In the genomic region with DNA sequence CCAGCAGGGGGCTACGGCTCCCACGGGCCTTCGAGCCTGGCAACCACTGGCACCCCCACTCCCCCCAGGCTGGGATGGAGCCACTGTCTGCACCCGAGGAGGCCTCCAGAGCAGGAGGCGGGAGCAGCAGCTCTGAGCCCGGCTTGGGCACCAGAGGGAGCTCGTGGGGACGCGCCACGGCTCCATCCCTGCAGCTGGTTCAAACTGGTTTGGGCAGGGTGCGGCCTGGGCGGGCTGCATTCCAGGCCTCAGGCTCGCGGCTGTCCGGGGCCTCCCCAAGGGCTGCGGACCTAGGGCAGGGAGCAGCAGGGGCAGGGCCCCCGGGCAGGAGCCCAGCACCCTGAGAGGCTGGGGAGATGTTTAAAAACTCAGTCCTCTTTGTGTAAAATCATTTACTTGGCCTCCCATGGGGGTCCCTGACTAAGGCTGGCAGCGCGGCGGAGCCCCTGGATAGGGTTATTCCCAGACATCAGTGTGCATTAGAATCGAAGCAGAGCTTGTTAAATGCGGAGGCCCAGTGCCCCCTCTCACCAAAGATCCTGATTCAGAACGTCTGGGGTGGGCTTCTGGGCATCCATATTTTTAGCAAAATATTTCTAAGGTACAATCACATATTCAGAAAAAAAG, we compare ENCODE assay signal across 8 cellular contexts. TPM values are rescaled to one million over a fixed set of nuclear protein-coding genes. Genes with fewer than 3 reads are reported as not detected.
DNase-seq lines count a peak whose midpoint lies in the region; ATAC-seq and TF ChIP-seq lines count a peak whose summit lies in the region.

No MANE protein-coding gene starts in this region.

- H3K9ac ChIP-seq in duodenal mucosa (ENCODE audit: low read depth in 1 of 2, low read length in 2 of 2) = peak overlapping the region; percentile 45 to 54

- ATAC-seq in GM18907 (IDR thresholded peaks at IDR 0.05; ENCODE audit: unreplicated experiment) (peak; percentile 66), HG03175 (IDR thresholded peaks at IDR 0.05; ENCODE audit: unreplicated experiment) (peak; percentile 66), lung (ENCODE audit: insufficient read depth, low FRiP score) (peak; percentile 77)

- peak; percentile 48 for TF ChIP-seq CTCF in lung (IDR thresholded peaks at IDR 0.05; ENCODE audit: control extremely low read depth, extremely low read depth)

- H3K27me3 ChIP-seq in duodenal mucosa (ENCODE audit: control insufficient read depth in 1 of 2, insufficient read depth in 2 of 2, low read length in 2 of 2) = no peaks in the 10 kb centered on the region
- H3K27me3 ChIP-seq in lung (ENCODE audit: control insufficient read depth, insufficient read depth) = no peaks in the 10 kb centered on the region

- H3K9me3 ChIP-seq in duodenal mucosa (ENCODE audit: control insufficient read depth in 1 of 2, low read length in 2 of 2) = no peaks in the 10 kb centered on the region
- no peaks in the 10 kb centered on the region for H3K9me3 ChIP-seq in lung (ENCODE audit: control insufficient read depth in 2 of 2, insufficient read depth in 1 of 2, low read length in 1 of 2)

- H3K36me3 ChIP-seq in duodenal mucosa (ENCODE audit: control insufficient read depth in 1 of 2, insufficient read depth in 2 of 2, low read length in 2 of 2) (no peaks in the 10 kb centered on the region), lung (ENCODE audit: control insufficient read depth in 2 of 2, insufficient read depth in 2 of 2, low read length in 2 of 2) (no peaks in the 10 kb centered on the region)

- peak overlapping the region; percentile 58 for H3K27ac ChIP-seq in duodenal mucosa (ENCODE audit: low read depth, low read length)
- H3K27ac ChIP-seq in lung (ENCODE audit: low read depth in 1 of 2, low read length in 1 of 2) = peak overlapping the region in 1 of 2 donors; percentile 77

- WGBS in lung, 2 donors = 16 to 21% methylated on average over 22 to 23 of the region's 23 CpGs

- peak; percentile 87 for DNase-seq in Ammon's horn (ENCODE audit: low spot score)
- peak; percentile 88 for DNase-seq in NCI-H526 treated with DMSO at 0.1 percent for 48 hours (lab: John Stamatoyannopoulos, UW)
- peak; percentile 69 for DNase-seq in activated CD4-positive, alpha-beta T cell treated with anti-CD3 and anti-CD28 coated beads, Interleukin-2, amount 50 U/mL, for 4 hours
- peak; percentile 90 for DNase-seq in lung (ENCODE audit: low spot score)
- peak; percentile 56 to 69 (median 64) for DNase-seq in stimulated activated CD4-positive, alpha-beta T cell treated with anti-CD3 and anti-CD28 coated beads, TNF-alpha, amount 100 ng/mL, for 4 hours (ENCODE audit: low read depth in 3 of 3)

- H3K4me3 ChIP-seq in duodenal mucosa (ENCODE audit: low read depth in 1 of 2, low read length in 2 of 2) (peak overlapping the region; percentile 38 to 42), lung (no peak overlapping the region)

- peaks cover 19 to 20% of the 10 kb centered on the region in 2 donors for H3K4me1 ChIP-seq in duodenal mucosa (ENCODE audit: control insufficient read depth in 1 of 2, insufficient read depth in 2 of 2, low read length in 2 of 2)
- H3K4me1 ChIP-seq in lung (ENCODE audit: control insufficient read depth in 2 of 2, insufficient read depth in 2 of 2, low read length in 2 of 2) = peaks cover 0 to 2% of the 10 kb centered on the region in 2 donors

RNA-seq across cellular contexts. Expression of a gene that starts 4.1 kb away (rescaled TPM):
- 1 to 10 TPM; 4.7 to 5.7 TPM for total RNA-seq in lung
- polyA plus RNA-seq in lung = 1 to 10 TPM; 4.3 to 5.3 TPM

RNA-seq across cellular contexts. Expression of a gene that starts 59.4 kb away (rescaled TPM):
- 10 to 100 TPM; 38.1 to 41.8 TPM for total RNA-seq in lung
- polyA plus RNA-seq in lung = 10 to 100 TPM in 1 of 2 donors, 1 to 10 TPM in 1; 2.0 to 13.4 TPM
